ENCODE assay signal across 10 cellular contexts in the genomic region with DNA sequence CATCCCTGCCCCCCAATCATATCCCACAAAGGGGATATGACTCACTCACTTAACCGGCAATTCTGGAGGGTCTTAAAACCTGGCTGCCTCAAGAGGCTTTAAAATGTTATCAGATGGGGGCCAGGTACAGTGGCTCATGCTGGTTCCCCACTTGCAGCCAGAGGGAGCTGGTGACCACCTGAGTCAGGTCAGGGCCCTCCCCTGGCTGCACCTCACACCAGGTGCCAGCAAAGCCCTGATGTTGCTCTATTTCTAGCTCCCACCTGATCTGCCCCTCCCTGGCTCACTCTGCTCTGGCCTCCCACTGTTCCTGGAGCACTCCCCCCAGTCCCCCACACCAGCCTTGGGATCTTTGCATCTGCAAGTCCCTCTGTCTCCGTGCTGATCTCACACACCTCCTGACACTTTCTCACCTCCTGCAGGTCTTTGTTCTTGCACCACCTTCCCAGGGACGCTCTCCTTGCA. TPM values are rescaled to one million over a fixed set of nuclear protein-coding genes. Genes with fewer than 3 reads are reported as not detected.
DNase-seq lines count a peak whose midpoint lies in the region; ATAC-seq and TF ChIP-seq lines count a peak whose summit lies in the region.
"Had no signal": no experiment of that assay in that cellular context is flagged by ENCODE, and none has a peak within 500 bp of the region (broad histone marks: within the 10 kb centered on the region; RNA-seq: fewer than 3 reads in every experiment).

No MANE protein-coding gene starts in this region.

- CTCF ChIA-PET in activated CD8-positive, alpha-beta T cell treated with anti-CD3 and anti-CD28 coated beads, Interleukin-2, amount 10 ng/mL, durations not matched to agents 7 days and 5 days (lab: Charles Lee): interaction anchor here (0.8 to 3.9 kb wide), 5 partner anchors 11 to 86 kb away, joined by 3 to 20 read pairs (median 5); no protein-coding TSS in a partner anchor

- H3K56ac ChIP-seq in mesendoderm (ENCODE audit: low read length): peak overlapping the region; percentile 67

- no peaks in the 10 kb centered on the region for H3K36me3 Mint-ChIP-seq in activated CD8-positive, alpha-beta T cell treated with anti-CD3 and anti-CD28 coated beads, Interleukin-2, amount 10 ng/mL, durations not matched to agents 7 days and 5 days (ENCODE audit: low read depth)

- no peaks in the 10 kb centered on the region for H3K27me3 ChIP-seq in mesendoderm (ENCODE audit: insufficient read depth, low read length, poor library complexity)
- H3K27me3 ChIP-seq: colonic mucosa had no signal

- H3K4me1 ChIP-seq in mesendoderm (ENCODE audit: control insufficient read depth, low read depth, low read length): no peaks in the 10 kb centered on the region
- H3K4me1 ChIP-seq: colonic mucosa had no signal

- no peak overlapping the region for H3K27ac Mint-ChIP-seq in activated CD8-positive, alpha-beta T cell treated with anti-CD3 and anti-CD28 coated beads, Interleukin-2, amount 10 ng/mL, durations not matched to agents 7 days and 5 days

- H4K8ac ChIP-seq in mesendoderm (ENCODE audit: low read depth, low read length): no peak overlapping the region

- H2BK120ac ChIP-seq in mesendoderm (ENCODE audit: low read depth, low read length): no peak overlapping the region

- peak; percentile 53 for ATAC-seq in activated CD8-positive, alpha-beta T cell treated with anti-CD3 and anti-CD28 coated beads, Interleukin-2, amount 10 ng/mL, durations not matched to agents 7 days and 5 days

- no peak overlapping the region for H2AK5ac ChIP-seq in mesendoderm (ENCODE audit: low read length)

- H3K79me2 ChIP-seq in mesendoderm (ENCODE audit: control insufficient read depth, insufficient read depth, low read length): no peaks in the 10 kb centered on the region

- H3K4me1 Mint-ChIP-seq in activated CD8-positive, alpha-beta T cell treated with anti-CD3 and anti-CD28 coated beads, Interleukin-2, amount 10 ng/mL, durations not matched to agents 7 days and 5 days (ENCODE audit: low read depth): no peaks in the 10 kb centered on the region

- H2BK5ac ChIP-seq in mesendoderm (ENCODE audit: low read length): no peak overlapping the region

- no peaks in the 10 kb centered on the region for H3K79me1 ChIP-seq in mesendoderm (ENCODE audit: low read length)

- no peaks in the 10 kb centered on the region for H3K9me3 Mint-ChIP-seq in activated CD8-positive, alpha-beta T cell treated with anti-CD3 and anti-CD28 coated beads, Interleukin-2, amount 10 ng/mL, durations not matched to agents 7 days and 5 days (ENCODE audit: insufficient read depth)

- peak overlapping the region; percentile 19 for H3K18ac ChIP-seq in mesendoderm (ENCODE audit: low read length)

- H3K9ac ChIP-seq in mesendoderm (ENCODE audit: low read length): no peak overlapping the region

- H3K27me3 Mint-ChIP-seq in activated CD8-positive, alpha-beta T cell treated with anti-CD3 and anti-CD28 coated beads, Interleukin-2, amount 10 ng/mL, durations not matched to agents 7 days and 5 days (ENCODE audit: low read depth): no peaks in the 10 kb centered on the region

- TF ChIP-seq POLR2A in NB4 (IDR thresholded peaks at IDR 0.05; ENCODE audit: extremely low read depth, insufficient read length): no peak

- no peak overlapping the region for H3K4me2 ChIP-seq in mesendoderm (ENCODE audit: low read length)

- H3K4ac ChIP-seq in mesendoderm (ENCODE audit: low read depth, low read length): no peak overlapping the region

- no peak overlapping the region for H2BK15ac ChIP-seq in mesendoderm (replicated peaks; ENCODE audit: low read depth)

- H3K4me3 Mint-ChIP-seq in activated CD8-positive, alpha-beta T cell treated with anti-CD3 and anti-CD28 coated beads, Interleukin-2, amount 10 ng/mL, durations not matched to agents 7 days and 5 days: no peak overlapping the region

- H4K5ac ChIP-seq in mesendoderm (ENCODE audit: low read length): no peak overlapping the region

- H3K36me3 ChIP-seq in mesendoderm (ENCODE audit: control insufficient read depth, insufficient read depth, low read length): no peaks in the 10 kb centered on the region
- H3K36me3 ChIP-seq: colonic mucosa had no signal

- H3K4me3 ChIP-seq in NB4 (ENCODE audit: low read depth, low read length) (no peak overlapping the region), mesendoderm (ENCODE audit: low read length) (no peak overlapping the region)
- H3K4me3 ChIP-seq: colonic mucosa had no signal

- H3K23ac ChIP-seq in mesendoderm (ENCODE audit: low read length): no peak overlapping the region

- DNase-seq in ELF-1 (ENCODE audit: low read depth, low spot score) (peak; percentile 86), NB4 (ENCODE audit: low read depth) (no peak), mesendoderm (peak; percentile 93), SKM-1 (lab: John Stamatoyannopoulos, UW; ENCODE audit: unreplicated experiment) (no peak)
- DNase-seq in activated CD8-positive, alpha-beta T cell treated with anti-CD3 and anti-CD28 coated beads, Interleukin-2, amount 10 ng/mL, durations not matched to agents 7 days and 5 days: peak; percentile 31
- no peak for DNase-seq in central memory CD4-positive, alpha-beta T cell
- DNase-seq in activated CD4-positive, CD25-positive, alpha-beta regulatory T cell treated with anti-CD3 and anti-CD28 coated beads, Interleukin-2, amount 50 U/mL, for 72 hours: no peak
- DNase-seq in stimulated activated CD4-positive, alpha-beta T cell treated with anti-CD3 and anti-CD28 coated beads, Interleukin-4, amount 100 ng/mL, for 1 hour: no peak
- DNase-seq: activated CD4-positive, alpha-beta T cell treated with anti-CD3 and anti-CD28 coated beads, Interleukin-2, amount 50 U/mL, for 4 hours; colonic mucosa had no signal

- peak; percentile 4 for TF ChIP-seq CTCF in NB4 (IDR thresholded peaks at IDR 0.05; ENCODE audit: low read depth, low read length)

- POLR2A ChIA-PET in activated CD8-positive, alpha-beta T cell treated with anti-CD3 and anti-CD28 coated beads, Interleukin-2, amount 10 ng/mL, durations not matched to agents 7 days and 5 days (lab: Charles Lee): no interaction called here

- no CpG with 5 or more reads among the region's 3 CpGs for WGBS in mesendoderm (ENCODE audit: extremely low coverage, insufficient coverage, low lambda C conversion rate)

- H3K27ac ChIP-seq in mesendoderm (ENCODE audit: low read depth, low read length): no peak overlapping the region
- H3K27ac ChIP-seq: colonic mucosa had no signal

RNA-seq across cellular contexts. Expression of a gene that starts 14.2 kb away (rescaled TPM):
- not detected for total RNA-seq in activated CD8-positive, alpha-beta T cell treated with anti-CD3 and anti-CD28 coated beads, Interleukin-2, amount 10 ng/mL, durations not matched to agents 7 days and 5 days
- polyA plus RNA-seq in mesendoderm (2013, experiment 1 of 2): 2.0 TPM
- polyA plus RNA-seq in mesendoderm (2013, experiment 2 of 2): 2.0 TPM

RNA-seq across cellular contexts. Expression of a gene that starts 25.5 kb away (rescaled TPM):
- under 1 TPM; 0.37 to 0.57 TPM for total RNA-seq in activated CD8-positive, alpha-beta T cell treated with anti-CD3 and anti-CD28 coated beads, Interleukin-2, amount 10 ng/mL, durations not matched to agents 7 days and 5 days
- polyA plus RNA-seq in mesendoderm (2013, experiment 1 of 2): 0.63 TPM
- 0.81 TPM for polyA plus RNA-seq in mesendoderm (2013, experiment 2 of 2)

RNA-seq across cellular contexts. Expression of a gene that starts 55.6 kb away (rescaled TPM):
- total RNA-seq in activated CD8-positive, alpha-beta T cell treated with anti-CD3 and anti-CD28 coated beads, Interleukin-2, amount 10 ng/mL, durations not matched to agents 7 days and 5 days: 10 to 100 TPM; 76.2 to 81.8 TPM
- polyA plus RNA-seq in mesendoderm (2013, experiment 1 of 2): 97.4 TPM
- 98.6 TPM for polyA plus RNA-seq in mesendoderm (2013, experiment 2 of 2)

RNA-seq across cellular contexts. Expression of a gene that starts 59.9 kb away (rescaled TPM):
- not detected for total RNA-seq in activated CD8-positive, alpha-beta T cell treated with anti-CD3 and anti-CD28 coated beads, Interleukin-2, amount 10 ng/mL, durations not matched to agents 7 days and 5 days
- 0.10 TPM for polyA plus RNA-seq in mesendoderm (2013, experiment 1 of 2)
- 0.10 TPM for polyA plus RNA-seq in mesendoderm (2013, experiment 2 of 2)

Comparison
In these comparisons a context has a peak if more than half of its experiments do, and no peak if none do; other contexts are left out.
1. DNase-seq: peak in ELF-1 (single experiment), activated CD8-positive, alpha-beta T cell treated with anti-CD3 and anti-CD28 coated beads, Interleukin-2, amount 10 ng/mL, durations not matched to agents 7 days and 5 days (single experiment) and mesendoderm (single experiment); none in NB4 (single experiment), central memory CD4-positive, alpha-beta T cell (single experiment), activated CD4-positive, CD25-positive, alpha-beta regulatory T cell treated with anti-CD3 and anti-CD28 coated beads, Interleukin-2, amount 50 U/mL, for 72 hours (single experiment), SKM-1 (single experiment) and stimulated activated CD4-positive, alpha-beta T cell treated with anti-CD3 and anti-CD28 coated beads, Interleukin-4, amount 100 ng/mL, for 1 hour (single experiment).